Comparison of ENCODE assay signal across 8 cellular contexts in genomic region chr15:66386204-66387123, GRCh38. TPM values are rescaled to one million over a fixed set of nuclear protein-coding genes. Genes with fewer than 3 reads are reported as not detected.
DNase-seq lines count a peak whose midpoint lies in the region; ATAC-seq lines count a peak whose summit lies in the region.

MAP2K1 (plus strand) TSS chr15:66386912; CDS start chr15:66387348, 436 bp downstream.

- peaks cover 6% of the 10 kb centered on the region; the same call in 1 of the 2 replicates for H4K20me1 ChIP-seq in GM23248 (ENCODE audit: insufficient read depth)

- 4 to 5% methylated on average over 47 to 59 of the region's 69 CpGs for WGBS in GM23248 (ENCODE audit: low coverage in 1 of 2, low lambda C conversion rate in 2 of 2, missing lambda C conversion rate in 2 of 2), 2 experiments

- peak within 1 kb of the TSS; percentile 97 for H2AFZ ChIP-seq in GM23248

- no peaks in the 10 kb centered on the region for H3K27me3 ChIP-seq in GM23248 (replicated peaks; ENCODE audit: insufficient read depth)

- no peaks in the 10 kb centered on the region for H3K36me3 ChIP-seq in GM23248 (ENCODE audit: low read depth)

- H3K9me3 ChIP-seq in GM23248 (ENCODE audit: low read depth), result no peaks in the 10 kb centered on the region

- peak within 1 kb of the TSS; percentile 64 for H3K27ac ChIP-seq in GM23248

- H3K79me2 ChIP-seq in GM23248 (ENCODE audit: insufficient read depth), result peaks cover 57% of the 10 kb centered on the region

- H3K36me3 Mint-ChIP-seq in naive thymus-derived CD8-positive, alpha-beta T cell, result peaks cover 0 to 5% (median 0%) of the 10 kb centered on the region in 3 donors

- no peaks in the 10 kb centered on the region for H3K9me3 Mint-ChIP-seq in naive thymus-derived CD8-positive, alpha-beta T cell

- in situ Hi-C loops in GM23248 (cut with MboI), result no loop called here

- peak; percentile 83 to 89 for ATAC-seq in naive thymus-derived CD8-positive, alpha-beta T cell

- DNase-seq in EH (ENCODE audit: low read depth), result peak; percentile 97
- peak; percentile 99 for DNase-seq in GM23248
- DNase-seq in Kasumi-1 (lab: John Stamatoyannopoulos, UW), result peak; percentile 93 to 96
- DNase-seq in RPMI7951 (ENCODE audit: low read depth), result peak; percentile 97
- peak; percentile 97 to 98 for DNase-seq in activated T-helper 1 cell treated with anti-CD3 and anti-CD28 coated beads, Interleukin-2, amount 50 U/mL, for 16 hours (ENCODE audit: low read depth in 1 of 2, low spot score in 1 of 2)
- peak; percentile 96 for DNase-seq in fibroblast of gingiva (ENCODE audit: low read depth)
- DNase-seq in naive thymus-derived CD8-positive, alpha-beta T cell, result peak; percentile 94 to 99 (median 98)
- peak; percentile 96 to 99 (median 97) for DNase-seq in stimulated activated naive CD4-positive, alpha-beta T cell (lab: John Stamatoyannopoulos, UW)

- peaks cover 8% of the 10 kb centered on the region; the same call in 1 of the 2 replicates for H3F3A ChIP-seq in GM23248 (ENCODE audit: insufficient read depth)

- peaks cover 17% of the 10 kb centered on the region for H3K4me1 ChIP-seq in GM23248 (ENCODE audit: insufficient read depth)

- H3K4me3 ChIP-seq in GM23248, result peak within 1 kb of the TSS; percentile 88

- peak within 1 kb of the TSS; percentile 93 to 100 (median 98) for H3K27ac Mint-ChIP-seq in naive thymus-derived CD8-positive, alpha-beta T cell

- no peaks in the 10 kb centered on the region for H3K27me3 Mint-ChIP-seq in naive thymus-derived CD8-positive, alpha-beta T cell

- POLR2A ChIA-PET in naive thymus-derived CD8-positive, alpha-beta T cell (lab: Charles Lee), result interaction anchor here (0.6 to 5.0 kb wide), 11 partner anchors 8 to 577 kb away, joined by 3 to 56 read pairs (median 5); partner anchors contain the start of genes DIS3L, SNAPC5 and TIPIN

- peak within 1 kb of the TSS; percentile 87 to 100 (median 99) for H3K4me3 Mint-ChIP-seq in naive thymus-derived CD8-positive, alpha-beta T cell

- H3K4me1 Mint-ChIP-seq in naive thymus-derived CD8-positive, alpha-beta T cell, result peaks cover 30 to 63% (median 54%) of the 10 kb centered on the region in 4 donors

- no peaks in the 10 kb centered on the region for H3K9me2 ChIP-seq in GM23248 (ENCODE audit: insufficient read depth)

- peak within 1 kb of the TSS; percentile 92 for H3K4me2 ChIP-seq in GM23248 (ENCODE audit: unreplicated experiment)

- H3K9ac ChIP-seq in GM23248, result peak within 1 kb of the TSS; percentile 81

RNA-seq across cellular contexts. Expression of gene MAP2K1, which starts in this region (rescaled TPM):
- total RNA-seq in GM23248 (2014; rRNA removed; shearing (Covaris generic)), result 52.9 and 56.2 TPM in 2 replicates
- polyA plus RNA-seq in GM23248 (2016; fragmentation: Nextera tagmentation; extraction: Ambion mirVana), result 55.7 and 56.9 TPM in 2 replicates
- 57.1 and 73.4 TPM in 2 replicates for total RNA-seq in RPMI7951 (2014; rRNA removed; shearing (Covaris generic))
- 10 to 100 TPM; 49.3 to 50.8 TPM for total RNA-seq in naive thymus-derived CD8-positive, alpha-beta T cell
- polyA plus RNA-seq in naive thymus-derived CD8-positive, alpha-beta T cell, result 10 to 100 TPM; 34.7 to 41.7 (median 39.3) TPM

Comparison
In these comparisons a context has a peak if more than half of its experiments do, and no peak if none do; other contexts are left out.
1. Peak in every context shown above with its lines: DNase-seq, ATAC-seq, H3K4me3 ChIP-seq and H3K27ac ChIP-seq.